Comparison of ENCODE assay signal across 1 cellular context in genomic region chr19:12792048-12792852, GRCh38.
TF ChIP-seq lines count a peak whose summit lies in the region.

No MANE protein-coding gene starts in this region.

TF ChIP-seq in GM12878, 131 proteins besides CTCF, POLR2A, EP300 and RAD21 (continues in another document):
- no peak for TF ChIP-seq REST (IDR thresholded peaks at IDR 0.05; ENCODE audit: low read depth, low read length)
- no peak for TF ChIP-seq ZBTB4 (CRISPR knock-in tag; IDR thresholded peaks at IDR 0.05)
- TF ChIP-seq ZNF274 (IDR thresholded peaks at IDR 0.05; ENCODE audit: insufficient read depth, insufficient read length), result no peak
- peak; percentile 48; the same call in 1 of the 2 replicates for TF ChIP-seq ZSCAN29 (IDR thresholded peaks at IDR 0.05)
- TF ChIP-seq NBN (IDR thresholded peaks at IDR 0.05), result no peak
- TF ChIP-seq RB1 (IDR thresholded peaks at IDR 0.05; ENCODE audit: borderline replicate concordance), result no peak
- TF ChIP-seq IRF3 (IDR thresholded peaks at IDR 0.05), result no peak
- TF ChIP-seq ZNF24 (IDR thresholded peaks at IDR 0.05), result no peak
- TF ChIP-seq RCOR1 (conservative IDR thresholded peaks at IDR 0.05; ENCODE audit: low read depth, low read length), result no peak
- TF ChIP-seq SREBF1 (IDR thresholded peaks at IDR 0.05; ENCODE audit: low read length), result no peak
- TF ChIP-seq ZNF592 (IDR thresholded peaks at IDR 0.05), result no peak
- TF ChIP-seq RAD51 (IDR thresholded peaks at IDR 0.05), result peak; percentile 83
- TF ChIP-seq ZBTB40 (IDR thresholded peaks at IDR 0.05; ENCODE audit: borderline replicate concordance), result peak; percentile 58; the same call in 1 of the 2 replicates
- no peak for TF ChIP-seq KAT2A (conservative IDR thresholded peaks at IDR 0.05; ENCODE audit: control insufficient read depth, low read depth, low read length)
- TF ChIP-seq USF1 (IDR thresholded peaks at IDR 0.05; ENCODE audit: borderline replicate concordance, extremely low read length, insufficient read depth, low read depth, low read length), result peak; percentile 71
- peak; percentile 80 for TF ChIP-seq NR2C1 (IDR thresholded peaks at IDR 0.05)
- TF ChIP-seq POLR2AphosphoS5 (IDR thresholded peaks at IDR 0.05; ENCODE audit: low read length), result peak; percentile 87
- TF ChIP-seq MLLT1 (IDR thresholded peaks at IDR 0.05), result no peak; the same call in none of the 2 replicates
- TF ChIP-seq KDM1A (IDR thresholded peaks at IDR 0.05; ENCODE audit: borderline replicate concordance), result no peak
- peak; percentile 41; the same call in 1 of the 2 replicates for TF ChIP-seq CREM (IDR thresholded peaks at IDR 0.05; ENCODE audit: low read depth)
- TF ChIP-seq ETV6 (conservative IDR thresholded peaks at IDR 0.05 in 1 of 2, IDR thresholded peaks at IDR 0.05 in 1 of 2; ENCODE audit: borderline replicate concordance in 1 of 2, low read depth in 1 of 2), result no peak
- no peak for TF ChIP-seq ZNF384 (IDR thresholded peaks at IDR 0.05; ENCODE audit: borderline replicate concordance, low read depth, low read length)
- peak; percentile 96 for TF ChIP-seq NR2F1 (conservative IDR thresholded peaks at IDR 0.05)
- peak; percentile 91 for TF ChIP-seq LARP7 (IDR thresholded peaks at IDR 0.05)
- no peak for TF ChIP-seq JUNB (IDR thresholded peaks at IDR 0.05)
- TF ChIP-seq IRF5 (IDR thresholded peaks at IDR 0.05; ENCODE audit: borderline replicate concordance), result no peak
- no peak for TF ChIP-seq SUPT20H (IDR thresholded peaks at IDR 0.05; ENCODE audit: borderline replicate concordance, control insufficient read depth, low read depth, low read length)
- peak; percentile 49; the same call in 1 of the 2 replicates for TF ChIP-seq ZNF207 (IDR thresholded peaks at IDR 0.05; ENCODE audit: borderline replicate concordance)
- TF ChIP-seq HSF1 (IDR thresholded peaks at IDR 0.05; ENCODE audit: low read depth, low read length), result no peak
- TF ChIP-seq YY1 (IDR thresholded peaks at IDR 0.05; ENCODE audit: low read depth, low read length), result peak; percentile 75
- peak; percentile 83; the same call in 1 of the 2 replicates for TF ChIP-seq HDGF (IDR thresholded peaks at IDR 0.05)
- TF ChIP-seq PBX3 (IDR thresholded peaks at IDR 0.05; ENCODE audit: insufficient replicate concordance, low read depth, low read length), result peak; percentile 54
- TF ChIP-seq RELA (IDR thresholded peaks at IDR 0.05; ENCODE audit: borderline replicate concordance, partially characterized antibody), result no peak
